ENCODE assay signal across 1 cellular context in genomic region chr5:122287101-122287500, GRCh38.
TF ChIP-seq lines count a peak whose summit lies in the region.

No MANE protein-coding gene starts in this region.

TF ChIP-seq in GM23338, 12 proteins besides CTCF, POLR2A, EP300 and RAD21 (continued from another document):
- no peak for TF ChIP-seq REST (IDR thresholded peaks at IDR 0.05; ENCODE audit: unreplicated experiment)
- no peak for TF ChIP-seq ZNF331 (CRISPR knock-in tag; IDR thresholded peaks at IDR 0.05; ENCODE audit: low read depth)
- TF ChIP-seq ETS1 (IDR thresholded peaks at IDR 0.05) = no peak
- no peak for TF ChIP-seq POLR2AphosphoS5 (IDR thresholded peaks at IDR 0.05; ENCODE audit: low read depth)
- TF ChIP-seq EZH2 (IDR thresholded peaks at IDR 0.05; ENCODE audit: low read depth, unreplicated experiment) = no peak
- TF ChIP-seq CREB1 (CRISPR knock-in tag; IDR thresholded peaks at IDR 0.05; ENCODE audit: low read depth) = no peak
- TF ChIP-seq ZNF114 (CRISPR knock-in tag; IDR thresholded peaks at IDR 0.05) = no peak
- no peak for TF ChIP-seq ZNF462 (CRISPR knock-in tag; IDR thresholded peaks at IDR 0.05)
- no peak for TF ChIP-seq STAT1 (IDR thresholded peaks at IDR 0.05; ENCODE audit: unreplicated experiment)
- no peak for TF ChIP-seq EZH2phosphoT487 (IDR thresholded peaks at IDR 0.05; ENCODE audit: unreplicated experiment)
